1 cellular context compared by ENCODE assay signal in the genomic region with DNA sequence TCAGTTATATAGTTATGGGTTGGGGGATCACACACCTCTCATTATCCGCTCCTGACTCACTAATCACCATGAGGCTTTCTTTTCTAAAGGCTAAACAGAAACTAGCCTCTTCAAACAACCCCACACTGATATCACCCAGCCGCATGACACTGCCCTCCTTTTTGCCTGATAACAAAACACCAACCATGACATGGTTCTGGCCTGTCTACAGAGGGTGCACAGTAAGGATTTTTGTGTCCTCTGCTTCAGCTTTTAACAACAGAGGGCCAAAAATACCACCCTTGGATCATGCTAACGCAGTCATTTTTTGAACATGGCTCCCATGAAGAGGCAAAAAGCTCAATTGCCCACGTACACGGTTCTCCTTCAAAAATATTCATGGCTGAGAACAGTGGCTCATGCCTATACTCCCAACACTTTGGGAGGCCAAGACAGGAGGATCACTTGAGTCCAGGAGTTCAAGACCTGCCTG.
TF ChIP-seq lines count a peak whose summit lies in the region.

No MANE protein-coding gene starts in this region.

TF ChIP-seq in HEK293, 187 proteins besides CTCF, POLR2A, EP300 and RAD21 (continued from another document):
- TF ChIP-seq, protein P1, sequence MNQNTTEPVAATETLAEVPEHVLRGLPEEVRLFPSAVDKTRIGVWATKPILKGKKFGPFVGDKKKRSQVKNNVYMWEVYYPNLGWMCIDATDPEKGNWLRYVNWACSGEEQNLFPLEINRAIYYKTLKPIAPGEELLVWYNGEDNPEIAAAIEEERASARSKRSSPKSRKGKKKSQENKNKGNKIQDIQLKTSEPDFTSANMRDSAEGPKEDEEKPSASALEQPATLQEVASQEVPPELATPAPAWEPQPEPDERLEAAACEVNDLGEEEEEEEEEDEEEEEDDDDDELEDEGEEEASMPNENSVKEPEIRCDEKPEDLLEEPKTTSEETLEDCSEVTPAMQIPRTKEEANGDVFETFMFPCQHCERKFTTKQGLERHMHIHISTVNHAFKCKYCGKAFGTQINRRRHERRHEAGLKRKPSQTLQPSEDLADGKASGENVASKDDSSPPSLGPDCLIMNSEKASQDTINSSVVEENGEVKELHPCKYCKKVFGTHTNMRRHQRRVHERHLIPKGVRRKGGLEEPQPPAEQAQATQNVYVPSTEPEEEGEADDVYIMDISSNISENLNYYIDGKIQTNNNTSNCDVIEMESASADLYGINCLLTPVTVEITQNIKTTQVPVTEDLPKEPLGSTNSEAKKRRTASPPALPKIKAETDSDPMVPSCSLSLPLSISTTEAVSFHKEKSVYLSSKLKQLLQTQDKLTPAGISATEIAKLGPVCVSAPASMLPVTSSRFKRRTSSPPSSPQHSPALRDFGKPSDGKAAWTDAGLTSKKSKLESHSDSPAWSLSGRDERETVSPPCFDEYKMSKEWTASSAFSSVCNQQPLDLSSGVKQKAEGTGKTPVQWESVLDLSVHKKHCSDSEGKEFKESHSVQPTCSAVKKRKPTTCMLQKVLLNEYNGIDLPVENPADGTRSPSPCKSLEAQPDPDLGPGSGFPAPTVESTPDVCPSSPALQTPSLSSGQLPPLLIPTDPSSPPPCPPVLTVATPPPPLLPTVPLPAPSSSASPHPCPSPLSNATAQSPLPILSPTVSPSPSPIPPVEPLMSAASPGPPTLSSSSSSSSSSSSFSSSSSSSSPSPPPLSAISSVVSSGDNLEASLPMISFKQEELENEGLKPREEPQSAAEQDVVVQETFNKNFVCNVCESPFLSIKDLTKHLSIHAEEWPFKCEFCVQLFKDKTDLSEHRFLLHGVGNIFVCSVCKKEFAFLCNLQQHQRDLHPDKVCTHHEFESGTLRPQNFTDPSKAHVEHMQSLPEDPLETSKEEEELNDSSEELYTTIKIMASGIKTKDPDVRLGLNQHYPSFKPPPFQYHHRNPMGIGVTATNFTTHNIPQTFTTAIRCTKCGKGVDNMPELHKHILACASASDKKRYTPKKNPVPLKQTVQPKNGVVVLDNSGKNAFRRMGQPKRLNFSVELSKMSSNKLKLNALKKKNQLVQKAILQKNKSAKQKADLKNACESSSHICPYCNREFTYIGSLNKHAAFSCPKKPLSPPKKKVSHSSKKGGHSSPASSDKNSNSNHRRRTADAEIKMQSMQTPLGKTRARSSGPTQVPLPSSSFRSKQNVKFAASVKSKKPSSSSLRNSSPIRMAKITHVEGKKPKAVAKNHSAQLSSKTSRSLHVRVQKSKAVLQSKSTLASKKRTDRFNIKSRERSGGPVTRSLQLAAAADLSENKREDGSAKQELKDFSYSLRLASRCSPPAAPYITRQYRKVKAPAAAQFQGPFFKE (tag by site-specific recombination; IDR thresholded peaks at IDR 0.05; ENCODE audit: borderline replicate concordance): no peak
- no peak for TF ChIP-seq ZNF830 (tag by site-specific recombination; IDR thresholded peaks at IDR 0.05; ENCODE audit: low read depth)
- TF ChIP-seq ZNF677 (tag by site-specific recombination; IDR thresholded peaks at IDR 0.05): no peak
- TF ChIP-seq ZNF335 (tag by site-specific recombination; conservative IDR thresholded peaks at IDR 0.05): peak; percentile 77
- no peak for TF ChIP-seq ZNF121 (tag by site-specific recombination; IDR thresholded peaks at IDR 0.05)
- TF ChIP-seq GLIS2 (tag by site-specific recombination; IDR thresholded peaks at IDR 0.05): 0 out of 2 replicates have a peak, but pooled peaks have one; percentile 18
- TF ChIP-seq ZNF623 (tag by site-specific recombination; IDR thresholded peaks at IDR 0.05): no peak
